In the genomic region with DNA sequence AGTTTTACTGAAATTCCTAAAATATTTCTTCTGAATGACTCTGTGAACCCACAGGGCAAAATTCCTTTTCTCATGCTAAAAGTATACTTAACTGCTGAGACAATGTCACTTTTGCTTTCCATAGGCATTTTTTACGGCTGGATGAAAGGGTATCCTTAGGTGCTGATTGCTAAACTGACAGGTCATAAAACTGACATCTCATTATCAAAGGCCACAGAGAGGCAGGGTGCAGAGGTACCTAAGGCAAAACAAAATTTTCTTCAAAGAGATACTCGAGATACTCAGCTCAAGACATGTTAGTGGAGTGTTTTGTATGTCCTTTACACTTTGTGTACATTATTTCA, we compare ENCODE assay signal across 2 cellular contexts.
TF ChIP-seq lines count a peak whose summit lies in the region.

No MANE protein-coding gene starts in this region.

TF ChIP-seq in A549, 52 proteins besides CTCF, POLR2A, EP300 and RAD21:
- TF ChIP-seq GATA3 (IDR thresholded peaks at IDR 0.05; ENCODE audit: borderline replicate concordance), result peak; percentile 71; the same call in 1 of the 2 replicates
- peak in 1 of 2 experiments; percentile 52; a peak in 3 of 4 replicates for TF ChIP-seq CEBPB (IDR thresholded peaks at IDR 0.05)
- TF ChIP-seq JUN (IDR thresholded peaks at IDR 0.05), result 0 out of 5 replicates have a peak, but pooled peaks of 1 of the 2 experiments have one; percentile 17
- no peak for TF ChIP-seq ZNF302 (CRISPR knock-in tag; IDR thresholded peaks at IDR 0.05)
TF ChIP-seq in A549: peak in this region for 3.

TF ChIP-seq in HEK293, 187 proteins besides CTCF, POLR2A, EP300 and RAD21 (continued from another document):
- TF ChIP-seq, protein P1, sequence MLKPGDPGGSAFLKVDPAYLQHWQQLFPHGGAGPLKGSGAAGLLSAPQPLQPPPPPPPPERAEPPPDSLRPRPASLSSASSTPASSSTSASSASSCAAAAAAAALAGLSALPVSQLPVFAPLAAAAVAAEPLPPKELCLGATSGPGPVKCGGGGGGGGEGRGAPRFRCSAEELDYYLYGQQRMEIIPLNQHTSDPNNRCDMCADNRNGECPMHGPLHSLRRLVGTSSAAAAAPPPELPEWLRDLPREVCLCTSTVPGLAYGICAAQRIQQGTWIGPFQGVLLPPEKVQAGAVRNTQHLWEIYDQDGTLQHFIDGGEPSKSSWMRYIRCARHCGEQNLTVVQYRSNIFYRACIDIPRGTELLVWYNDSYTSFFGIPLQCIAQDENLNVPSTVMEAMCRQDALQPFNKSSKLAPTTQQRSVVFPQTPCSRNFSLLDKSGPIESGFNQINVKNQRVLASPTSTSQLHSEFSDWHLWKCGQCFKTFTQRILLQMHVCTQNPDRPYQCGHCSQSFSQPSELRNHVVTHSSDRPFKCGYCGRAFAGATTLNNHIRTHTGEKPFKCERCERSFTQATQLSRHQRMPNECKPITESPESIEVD (tag by site-specific recombination; IDR thresholded peaks at IDR 0.05), result peak; percentile 47; the same call in 1 of the 2 replicates
- TF ChIP-seq TCF7L2 (IDR thresholded peaks at IDR 0.05; ENCODE audit: borderline replicate concordance, low read depth, low read length) (peak; percentile 81; the same call in 1 of the 2 replicates), ZNF768 (tag by site-specific recombination; IDR thresholded peaks at IDR 0.05) (no peak)
